ENCODE assay signal across 8 cellular contexts in the genomic region with DNA sequence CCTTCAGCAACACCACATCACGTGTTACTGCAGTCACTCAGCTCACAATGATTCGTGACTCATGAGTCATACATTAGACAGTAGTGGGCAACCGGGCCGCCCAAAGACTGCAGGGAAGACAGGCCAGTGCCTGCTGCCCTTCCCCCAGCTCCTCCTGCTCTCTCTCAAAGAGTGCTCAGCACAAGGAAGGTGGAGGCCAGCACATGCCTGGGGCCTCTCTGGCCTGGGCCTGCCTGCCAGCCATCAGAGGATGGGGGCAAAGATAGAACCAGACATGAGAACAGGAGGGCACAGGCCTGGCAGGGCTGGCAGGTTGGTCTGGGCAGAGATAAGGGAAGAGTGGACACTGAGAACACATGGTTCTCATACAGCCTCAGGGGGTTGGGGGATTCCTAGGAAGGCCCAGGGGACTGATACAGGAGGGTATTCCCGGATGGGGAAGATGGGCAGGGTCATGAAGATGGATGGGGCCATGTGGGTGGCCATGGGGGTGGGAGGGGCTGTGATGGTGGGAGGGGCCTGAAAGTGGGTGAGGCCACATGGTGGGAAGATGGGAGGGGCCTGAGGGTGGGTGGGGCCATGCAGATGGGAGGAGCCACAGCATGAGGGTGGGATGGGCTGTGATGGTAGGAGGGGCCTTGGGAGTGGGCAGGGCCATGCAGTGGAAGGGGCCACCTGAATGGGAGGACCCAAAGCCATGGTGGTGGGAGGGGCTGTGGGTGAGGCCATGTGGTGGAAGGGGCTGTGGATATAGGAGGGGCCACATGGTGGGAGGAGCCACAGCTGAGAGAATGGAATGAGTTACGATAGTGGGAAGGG. TPM values are rescaled to one million over a fixed set of nuclear protein-coding genes. Genes with fewer than 3 reads are reported as not detected.
DNase-seq lines count a peak whose midpoint lies in the region; ATAC-seq, FAIRE-seq and TF ChIP-seq lines count a peak whose summit lies in the region.

No MANE protein-coding gene starts in this region.

- ATAC-seq in HG03175 (IDR thresholded peaks at IDR 0.05; ENCODE audit: unreplicated experiment) = no peak
- no peak for ATAC-seq in HG03378 (IDR thresholded peaks at IDR 0.05; ENCODE audit: unreplicated experiment)

- peak overlapping the region; percentile 72 for H3K18ac ChIP-seq in neuronal stem cell (ENCODE audit: low read length)

- H3K9me3 ChIP-seq in effector memory CD4-positive, alpha-beta T cell (ENCODE audit: control insufficient read depth, low read length) = no peaks in the 10 kb centered on the region
- no peaks in the 10 kb centered on the region for H3K9me3 ChIP-seq in neuronal stem cell (replicated peaks in 1 of 2; ENCODE audit: control insufficient read depth in 2 of 2, insufficient read depth in 1 of 2, low read depth in 1 of 2, low read length in 2 of 2)
- no peaks in the 10 kb centered on the region for H3K9me3 ChIP-seq in Peyer's patch

- peak overlapping the region; percentile 92 for H2AK5ac ChIP-seq in neuronal stem cell (ENCODE audit: low read depth, low read length)

- H3K4me2 ChIP-seq in neuronal stem cell (ENCODE audit: insufficient read depth, low read length, poor library complexity, severe bottlenecking) = no peak overlapping the region

- H3K36me3 ChIP-seq in effector memory CD4-positive, alpha-beta T cell (ENCODE audit: control insufficient read depth, insufficient read depth, low read length) = no peaks in the 10 kb centered on the region
- peaks cover 0 to 10% of the 10 kb centered on the region in 2 donors for H3K36me3 ChIP-seq in neuronal stem cell (replicated peaks in 1 of 2; ENCODE audit: control insufficient read depth in 2 of 2, insufficient read depth in 2 of 2, low read length in 2 of 2)
- peaks cover 0 to 58% (median 0%) of the 10 kb centered on the region in 3 donors for H3K36me3 ChIP-seq in Peyer's patch

- TF ChIP-seq CTCF in AG09319 (IDR thresholded peaks at IDR 0.05; ENCODE audit: low read depth, low read length) = no peak
- no peak for TF ChIP-seq CTCF in GM13976 (IDR thresholded peaks at IDR 0.05; ENCODE audit: borderline replicate concordance, control extremely low read depth, extremely low read depth, insufficient read depth, missing control alignments)
- no peak for TF ChIP-seq CTCF in Peyer's patch (IDR thresholded peaks at IDR 0.05)

- no peak overlapping the region for H3K4me3 ChIP-seq in effector memory CD4-positive, alpha-beta T cell (ENCODE audit: insufficient read depth, low read depth, low read length, poor library complexity, severe bottlenecking)
- H3K4me3 ChIP-seq in neuronal stem cell (ENCODE audit: low read length in 2 of 2) (no peak overlapping the region), Peyer's patch (no peak overlapping the region)

- H3K4me1 ChIP-seq in effector memory CD4-positive, alpha-beta T cell (ENCODE audit: control insufficient read depth, insufficient read depth, low read length, poor library complexity, severe bottlenecking) = no peaks in the 10 kb centered on the region
- peaks cover 3 to 8% of the 10 kb centered on the region in 2 donors for H3K4me1 ChIP-seq in neuronal stem cell (ENCODE audit: control insufficient read depth in 2 of 2, insufficient read depth in 1 of 2, low read depth in 1 of 2, low read length in 2 of 2)
- H3K4me1 ChIP-seq in Peyer's patch = no peaks in the 10 kb centered on the region

- H3K23ac ChIP-seq in neuronal stem cell (ENCODE audit: low read depth, low read length, poor library complexity) = peak overlapping the region; percentile 86

- H3K27ac ChIP-seq in effector memory CD4-positive, alpha-beta T cell (ENCODE audit: insufficient read depth, low read length, poor library complexity, severe bottlenecking) = no peak overlapping the region
- H3K27ac ChIP-seq in neuronal stem cell (replicated peaks; ENCODE audit: low read length) (no peak overlapping the region), Peyer's patch (no peak overlapping the region)

- H4K91ac ChIP-seq in neuronal stem cell (ENCODE audit: low read depth, low read length, poor library complexity) = no peak overlapping the region

- no peak overlapping the region for H2BK12ac ChIP-seq in neuronal stem cell (ENCODE audit: low read length)

- H2BK120ac ChIP-seq in neuronal stem cell (ENCODE audit: low read depth, low read length) = peak overlapping the region; percentile 43

- H2AFZ ChIP-seq in neuronal stem cell (ENCODE audit: low read length) = no peak overlapping the region

- FAIRE-seq in RCC 7860 (lab: Jason Lieb, UNC) = peak; percentile 85

- no peak overlapping the region for H3K4ac ChIP-seq in neuronal stem cell (ENCODE audit: low read length)

- H3K79me1 ChIP-seq in neuronal stem cell (ENCODE audit: low read depth, low read length) = no peaks in the 10 kb centered on the region

- no peaks in the 10 kb centered on the region for H3K27me3 ChIP-seq in effector memory CD4-positive, alpha-beta T cell (replicated peaks; ENCODE audit: control insufficient read depth, insufficient read depth, low read length, poor library complexity, severe bottlenecking)
- H3K27me3 ChIP-seq in neuronal stem cell (ENCODE audit: control insufficient read depth in 3 of 3, insufficient read depth in 3 of 3, low read depth in 1 of 3, low read length in 3 of 3) = no peaks in the 10 kb centered on the region
- H3K27me3 ChIP-seq in Peyer's patch = no peaks in the 10 kb centered on the region

- peak overlapping the region; percentile 42 for H2BK5ac ChIP-seq in neuronal stem cell (ENCODE audit: low read length)

- H3K9ac ChIP-seq in neuronal stem cell (ENCODE audit: low read depth, low read length, poor library complexity) = peak overlapping the region; percentile 54

- in situ Hi-C loops in GM13976 (cut with MboI; ENCODE audit: low sequenced_read_pairs, unreplicated experiment) = no loop called here

- H3K14ac ChIP-seq in neuronal stem cell (ENCODE audit: low read length) = peak overlapping the region; percentile 58

- DNase-seq in AG09319 (ENCODE audit: extremely low read depth, low read depth) = peak; percentile 22
- peak; percentile 79 for DNase-seq in GM13976 (ENCODE audit: low spot score)
- DNase-seq in RCC 7860 (ENCODE audit: low spot score) = peak; percentile 95
- DNase-seq in effector memory CD4-positive, alpha-beta T cell = peak in 2 of 3 donors; percentile 23 to 37
- no peak for DNase-seq in neuronal stem cell (ENCODE audit: low spot score)
- DNase-seq in Peyer's patch = no peak

- WGBS in neuronal stem cell (ENCODE audit: extremely low coverage in 2 of 2, insufficient read length in 2 of 2, insufficient replicate concordance in 1 of 2), 2 donors = no CpG with 5 or more reads among the region's 6 CpGs

- TF ChIP-seq POLR2A in Peyer's patch (IDR thresholded peaks at IDR 0.05) = no peak

- H4K8ac ChIP-seq in neuronal stem cell (ENCODE audit: low read depth, low read length) = no peak overlapping the region

- H2BK15ac ChIP-seq in neuronal stem cell (ENCODE audit: low read length) = peak overlapping the region; percentile 49

RNA-seq across cellular contexts. Expression of gene KATNB1, which starts 29.0 kb away (rescaled TPM):
- 31.8 TPM for polyA plus RNA-seq in neuronal stem cell (2013, experiment 1 of 2)
- polyA plus RNA-seq in neuronal stem cell (2013, experiment 2 of 2) = 30.8 TPM
- 10 to 100 TPM; 17.7 to 27.1 (median 21.7) TPM for total RNA-seq in Peyer's patch

RNA-seq across cellular contexts. Expression of gene KIFC3, which starts 37.7 kb away (rescaled TPM):
- polyA plus RNA-seq in neuronal stem cell (2013, experiment 1 of 2) = 1.3 TPM
- 1.1 TPM for polyA plus RNA-seq in neuronal stem cell (2013, experiment 2 of 2)
- total RNA-seq in Peyer's patch = 100 to 1,000 TPM in 3 of 4 donors, 10 to 100 TPM in 1; 29.7 to 530 (median 272) TPM

Comparison
In these comparisons a context has a peak if more than half of its experiments do, and no peak if none do; other contexts are left out.
1. DNase-seq: peak in AG09319 (single experiment), GM13976 (single experiment), RCC 7860 (single experiment) and effector memory CD4-positive, alpha-beta T cell (2 of 3); none in neuronal stem cell (single experiment) and Peyer's patch (0 of 3).